ENCODE assay signal across 19 cellular contexts in the genomic region with DNA sequence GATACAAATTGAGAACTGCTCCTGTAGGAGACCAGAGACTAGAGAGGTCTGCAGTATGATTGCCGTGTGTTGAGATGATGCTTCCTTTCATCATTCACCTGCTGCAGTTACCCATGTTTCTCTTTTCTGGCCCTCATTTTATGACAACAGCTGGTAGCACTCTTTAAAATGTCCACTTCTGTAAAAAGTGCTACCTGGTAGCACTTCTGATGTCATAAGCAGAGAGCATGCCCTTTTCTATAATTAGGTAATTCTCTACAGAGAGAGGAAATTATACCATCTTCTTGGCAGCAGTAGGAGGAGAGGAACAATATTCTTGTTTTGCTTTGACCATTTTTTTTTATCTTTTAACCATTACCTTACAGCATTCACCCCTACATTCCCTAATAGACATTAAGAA.
"Had no signal": no experiment of that assay in that cellular context is flagged by ENCODE, and none has a peak within 500 bp of the region (broad histone marks: within the 10 kb centered on the region; RNA-seq: fewer than 3 reads in every experiment).

No MANE protein-coding gene starts in this region.

- DNase-seq: activated CD4-positive, alpha-beta T cell treated with anti-CD3 and anti-CD28 coated beads for 1 hour; activated gamma-delta T cell; adrenal gland; cerebellar nuclear complex; cortex of kidney; erythroblast; foreskin melanocyte; glutamatergic neuron; lower lobe of right lung; naive thymus-derived CD8-positive, alpha-beta T cell; ovary; psoas muscle; right cardiac atrium; stimulated activated CD4-positive, alpha-beta T cell treated with anti-CD3 and anti-CD28 coated beads, Interleukin-2, amount 100 ng/mL, for 24 hours; stimulated activated naive CD8-positive, alpha-beta T cell treated with anti-CD3 and anti-CD28 coated beads, Interleukin-15, amount 100 ng/mL, for 72 hours; transverse colon; uterus; WERI-Rb-1 had no signal

- H3K4me3 Mint-ChIP-seq: activated naive CD4-positive, alpha-beta T cell treated with anti-CD3 and anti-CD28 coated beads, Interleukin-2, amount 50 U/mL, for 24 hours; naive thymus-derived CD8-positive, alpha-beta T cell; stimulated activated naive CD8-positive, alpha-beta T cell treated with anti-CD3 and anti-CD28 coated beads, Interleukin-15, amount 100 ng/mL, for 72 hours had no signal

- H3K27me3 Mint-ChIP-seq: stimulated activated naive CD8-positive, alpha-beta T cell treated with anti-CD3 and anti-CD28 coated beads, Interleukin-15, amount 100 ng/mL, for 72 hours had no signal

- H3K4me1 Mint-ChIP-seq: activated naive CD4-positive, alpha-beta T cell treated with anti-CD3 and anti-CD28 coated beads, Interleukin-2, amount 50 U/mL, for 24 hours; stimulated activated naive CD8-positive, alpha-beta T cell treated with anti-CD3 and anti-CD28 coated beads, Interleukin-15, amount 100 ng/mL, for 72 hours had no signal

- H3K9me3 Mint-ChIP-seq: stimulated activated naive CD8-positive, alpha-beta T cell treated with anti-CD3 and anti-CD28 coated beads, Interleukin-15, amount 100 ng/mL, for 72 hours had no signal

- ATAC-seq: lower lobe of right lung; naive thymus-derived CD8-positive, alpha-beta T cell; psoas muscle; right cardiac atrium; stimulated activated naive CD8-positive, alpha-beta T cell treated with anti-CD3 and anti-CD28 coated beads, Interleukin-15, amount 100 ng/mL, for 72 hours had no signal

- H3K27ac Mint-ChIP-seq: activated naive CD4-positive, alpha-beta T cell treated with anti-CD3 and anti-CD28 coated beads, Interleukin-2, amount 50 U/mL, for 24 hours; naive thymus-derived CD8-positive, alpha-beta T cell; stimulated activated naive CD8-positive, alpha-beta T cell treated with anti-CD3 and anti-CD28 coated beads, Interleukin-15, amount 100 ng/mL, for 72 hours had no signal

- H3K36me3 Mint-ChIP-seq: activated naive CD4-positive, alpha-beta T cell treated with anti-CD3 and anti-CD28 coated beads, Interleukin-2, amount 50 U/mL, for 24 hours had no signal
